ENCODE assay signal across 22 cellular contexts in genomic region chr4:135927651-135928050, GRCh38.
DNase-seq lines count a peak whose midpoint lies in the region; ATAC-seq, FAIRE-seq and TF ChIP-seq lines count a peak whose summit lies in the region.
"Had no signal": no experiment of that assay in that cellular context is flagged by ENCODE, and none has a peak within 500 bp of the region (broad histone marks: within the 10 kb centered on the region; RNA-seq: fewer than 3 reads in every experiment).

No MANE protein-coding gene starts in this region.

- FAIRE-seq in A549 (lab: Jason Lieb, UNC) (no peak), HTR-8/SVneo (lab: Jason Lieb, UNC) (no peak)
- FAIRE-seq: D721Med, GM12878 had no signal

- H3K4me3 Mint-ChIP-seq in chondrocyte (ENCODE audit: unreplicated experiment), result no peak overlapping the region
- H3K4me3 Mint-ChIP-seq: CD8-positive, alpha-beta memory T cell had no signal

- H3K9me3 ChIP-seq in A549, result no peaks in the 10 kb centered on the region
- no peaks in the 10 kb centered on the region for H3K9me3 ChIP-seq in PC-3 (ENCODE audit: low read length)
- no peaks in the 10 kb centered on the region for H3K9me3 ChIP-seq in transverse colon
- H3K9me3 ChIP-seq: Peyer's patch had no signal

- BruUV-seq in PC-3 (replicated peaks; lab: Mats Ljungman, UMichigan), result no TSS peak

- no peak overlapping the region for H3K4me3 ChIP-seq in A549
- H3K4me3 ChIP-seq in PC-3 (ENCODE audit: low read length), result no peak overlapping the region
- H3K4me3 ChIP-seq in epithelial cell of esophagus (ENCODE audit: low read length), result no peak overlapping the region
- no peak overlapping the region for H3K4me3 ChIP-seq in transverse colon
- H3K4me3 ChIP-seq: GM12878, GM23248, Peyer's patch had no signal

- DNase-seq in A549 (ENCODE audit: low read depth in 1 of 2, low spot score in 1 of 2) (peak in 1 of 2 experiments; percentile 1), H4 (ENCODE audit: low spot score) (peak; percentile 30), PC-3 (peak; percentile 26), epithelial cell of esophagus (ENCODE audit: low read depth) (peak; percentile 2), HTR-8/SVneo (ENCODE audit: insufficient read length, low spot score) (no peak), chondrocyte (ENCODE audit: low spot score) (no peak), transverse colon (no peak)
- DNase-seq: CD8-positive, alpha-beta memory T cell; DMS79; GM23248; HCEC 1CT; Kasumi-1; NCI-H1092; NCI-H1436; NCI-H2227 treated with DMSO at 0.1 percent for 48 hours; NCI-H524; NCI-H82; Peyer's patch had no signal

- peaks cover 12% of the 10 kb centered on the region for H3K9me3 Mint-ChIP-seq in chondrocyte (ENCODE audit: low read depth)

- no peaks in the 10 kb centered on the region for H3K27me3 Mint-ChIP-seq in chondrocyte (ENCODE audit: low read depth)
- H3K27me3 Mint-ChIP-seq: CD8-positive, alpha-beta memory T cell had no signal

- no peak overlapping the region for H3K27ac Mint-ChIP-seq in chondrocyte (ENCODE audit: unreplicated experiment)
- H3K27ac Mint-ChIP-seq: CD8-positive, alpha-beta memory T cell had no signal

- in situ Hi-C loops in transverse colon (cut with MboI; ENCODE audit: low pct_ligation_motif_present in 1 of 4, low pct_unique_long_range_greater_than_20kb in 1 of 4, low sequenced_read_pairs in 3 of 4), result no loop called here

- no peaks in the 10 kb centered on the region for H3K4me1 Mint-ChIP-seq in chondrocyte (ENCODE audit: low read depth)
- H3K4me1 Mint-ChIP-seq: CD8-positive, alpha-beta memory T cell had no signal

- peaks cover 6% of the 10 kb centered on the region for H3K36me3 Mint-ChIP-seq in chondrocyte (ENCODE audit: low read depth)
- H3K36me3 Mint-ChIP-seq: CD8-positive, alpha-beta memory T cell had no signal

- H3K27ac ChIP-seq in A549 (no peak overlapping the region), PC-3 (ENCODE audit: low read length) (peak overlapping the region; percentile 44), transverse colon (no peak overlapping the region)
- H3K27ac ChIP-seq: C4-2B, GM23248, Peyer's patch had no signal

- H3F3A ChIP-seq in PC-3 (ENCODE audit: low read length, unreplicated experiment), result no peaks in the 10 kb centered on the region

- no peak for TF ChIP-seq RAD21 in A549 (conservative IDR thresholded peaks at IDR 0.05 in 1 of 2, IDR thresholded peaks at IDR 0.05 in 1 of 2)

- ATAC-seq in A549, result no peak
- ATAC-seq in PC-3, result peak; percentile 77
- ATAC-seq in HG02970 (IDR thresholded peaks at IDR 0.05; ENCODE audit: low FRiP score, unreplicated experiment), result no peak
- ATAC-seq: GM12878 had no signal

- no peak overlapping the region for H3K9ac ChIP-seq in PC-3 (ENCODE audit: low read length)
- H3K9ac ChIP-seq: GM23248 had no signal

- no peak overlapping the region for H2AFZ ChIP-seq in PC-3 (ENCODE audit: low read length)
- H2AFZ ChIP-seq: GM23248 had no signal

- H3K4me2 ChIP-seq in A549 (peak overlapping the region; percentile 33; the same call in 2 of the 3 replicates), PC-3 (ENCODE audit: low read length) (no peak overlapping the region; the same call in 1 of the 2 replicates)

- TF ChIP-seq EP300 in A549 (IDR thresholded peaks at IDR 0.05) (no peak), transverse colon (IDR thresholded peaks at IDR 0.05; ENCODE audit: low read depth) (no peak)

- no peaks in the 10 kb centered on the region for H3K79me2 ChIP-seq in PC-3 (ENCODE audit: low read length)

- TF ChIP-seq POLR2A in A549 (IDR thresholded peaks at IDR 0.05; ENCODE audit: low read length) (no peak), transverse colon (IDR thresholded peaks at IDR 0.05) (no peak)

- POLR2A ChIA-PET in A549 (lab: Yijun Ruan, JAX) (no interaction called here), PC-3 (lab: Charles Lee; ENCODE audit: unreplicated experiment) (no interaction called here)

- no peaks in the 10 kb centered on the region for H3K27me3 ChIP-seq in PC-3 (ENCODE audit: low read length)
- no peaks in the 10 kb centered on the region for H3K27me3 ChIP-seq in transverse colon
- H3K27me3 ChIP-seq: Peyer's patch had no signal

- H3K4me1 ChIP-seq in A549 (no peaks in the 10 kb centered on the region), PC-3 (ENCODE audit: insufficient read depth, low read length) (0 out of 2 replicates have a peak, but pooled peaks cover 9% of the 10 kb centered on the region), transverse colon (no peaks in the 10 kb centered on the region)
- H3K4me1 ChIP-seq: Peyer's patch had no signal

- H3K9me2 ChIP-seq in PC-3 (replicated peaks; ENCODE audit: low read length), result no peaks in the 10 kb centered on the region

- H4K20me1 ChIP-seq in PC-3 (ENCODE audit: low read length), result no peaks in the 10 kb centered on the region

- H3K36me3 ChIP-seq in PC-3 (ENCODE audit: low read depth, low read length) (no peaks in the 10 kb centered on the region), transverse colon (no peaks in the 10 kb centered on the region)
- H3K36me3 ChIP-seq: Peyer's patch had no signal

- CTCF ChIA-PET in A549 (lab: Yijun Ruan, JAX) (no interaction called here), PC-3 (lab: Charles Lee) (no interaction called here)

- intact Hi-C loops in PC-3 (cut with micrococcal nuclease), result loop anchor here (1.0 kb wide), 1 partner anchor 203 kb away; no protein-coding TSS in a partner anchor
- intact Hi-C loops in transverse colon (cut with DNase I; ENCODE audit: low total_unique reads), result no loop called here

- TF ChIP-seq CTCF in A549 (IDR thresholded peaks at IDR 0.05) (no peak), PC-3 (conservative IDR thresholded peaks at IDR 0.05; ENCODE audit: low read depth, low read length) (no peak), epithelial cell of esophagus (IDR thresholded peaks at IDR 0.05; ENCODE audit: insufficient read depth, low read depth, low read length, missing control alignments) (no peak), chondrocyte (IDR thresholded peaks at IDR 0.05) (no peak), transverse colon (IDR thresholded peaks at IDR 0.05) (no peak)

TF ChIP-seq in A549, 52 proteins besides CTCF, POLR2A, EP300 and RAD21:
- no peak for TF ChIP-seq HOXA7 (CRISPR knock-in tag; IDR thresholded peaks at IDR 0.05)
- peak; percentile 33; the same call in 1 of the 2 replicates for TF ChIP-seq JUNB (IDR thresholded peaks at IDR 0.05)
- no peak for TF ChIP-seq TFCP2L1 (CRISPR knock-in tag; IDR thresholded peaks at IDR 0.05)
- no peak for TF ChIP-seq NPAS2 (CRISPR knock-in tag; IDR thresholded peaks at IDR 0.05; ENCODE audit: borderline replicate concordance)
- no peak for TF ChIP-seq CBX8 (IDR thresholded peaks at IDR 0.05)
- no peak for TF ChIP-seq ELK1 (IDR thresholded peaks at IDR 0.05; ENCODE audit: low read depth, low read length)
- no peak for TF ChIP-seq RARB (CRISPR knock-in tag; IDR thresholded peaks at IDR 0.05)
- TF ChIP-seq HEYL (CRISPR knock-in tag; IDR thresholded peaks at IDR 0.05), result no peak

Comparison
In these comparisons a context has a peak if more than half of its experiments do, and no peak if none do; other contexts are left out.
1. DNase-seq: peak in H4 (single experiment), PC-3 (single experiment) and epithelial cell of esophagus (single experiment); none in HTR-8/SVneo (single experiment), chondrocyte (single experiment) and transverse colon (single experiment).